Comparison of ENCODE assay signal across 34 cellular contexts in genomic region chrX:153398275-153398960, GRCh38. TPM values are rescaled to one million over a fixed set of nuclear protein-coding genes. Genes with fewer than 3 reads are reported as not detected.
"Had no signal": no experiment of that assay in that cellular context is flagged by ENCODE, and none has a peak within 500 bp of the region (broad histone marks: within the 10 kb centered on the region; RNA-seq: fewer than 3 reads in every experiment).

No MANE protein-coding gene starts in this region.

- H3K36me3 ChIP-seq: ascending aorta, cardiac muscle cell, Peyer's patch, SJSA1 had no signal

- H3K4me3 Mint-ChIP-seq: activated CD4-positive, alpha-beta T cell treated with anti-CD3 and anti-CD28 coated beads, Interleukin-2, amount 10 ng/mL, durations not matched to agents 24 days and 14 days; activated CD8-positive, alpha-beta T cell treated with anti-CD3 and anti-CD28 coated beads for 36 hours; activated naive CD4-positive, alpha-beta T cell treated with anti-CD3 and anti-CD28 coated beads, Interleukin-2, amount 50 U/mL, for 24 hours; activated naive CD8-positive, alpha-beta T cell treated with anti-CD3 and anti-CD28 coated beads, Interleukin-2, amount 10 ng/mL, durations not matched to agents 7 days and 5 days; activated T-cell treated with anti-CD3 and anti-CD28 coated beads, Interleukin-2, amount 50 U/mL, for 72 hours; activated T-helper 17 cell treated with anti-CD3 and anti-CD28 coated beads, Interleukin-2, amount 50 U/mL, for 72 hours; T-helper 1 cell treated with Interleukin-12 subunit alpha and Interleukin-12 subunit beta and Interleukin-4 antibody, amounts not matched to agents 30 μg/mL and 1 μg/mL, for 36 hours; T-helper 2 cell treated with Interferon-gamma antibody and Interleukin-4, amounts not matched to agents 5 μg/mL and 100 μg/mL, for 36 hours had no signal

- H3K36me3 Mint-ChIP-seq: activated naive CD4-positive, alpha-beta T cell treated with anti-CD3 and anti-CD28 coated beads, Interleukin-2, amount 50 U/mL, for 24 hours; activated naive CD8-positive, alpha-beta T cell treated with anti-CD3 and anti-CD28 coated beads, Interleukin-2, amount 10 ng/mL, durations not matched to agents 7 days and 5 days had no signal

- H3K4me1 Mint-ChIP-seq: activated naive CD4-positive, alpha-beta T cell treated with anti-CD3 and anti-CD28 coated beads, Interleukin-2, amount 50 U/mL, for 24 hours; activated T-helper 17 cell treated with anti-CD3 and anti-CD28 coated beads, Interleukin-2, amount 50 U/mL, for 72 hours had no signal

- H3K4me1 ChIP-seq: ascending aorta, Peyer's patch, SJSA1 had no signal

- H3K9me2 ChIP-seq: SK-N-SH had no signal

- H3K9me3 Mint-ChIP-seq: activated CD4-positive, alpha-beta T cell treated with anti-CD3 and anti-CD28 coated beads, Interleukin-2, amount 10 ng/mL, durations not matched to agents 24 days and 14 days; activated CD8-positive, alpha-beta T cell treated with anti-CD3 and anti-CD28 coated beads for 36 hours; activated naive CD4-positive, alpha-beta T cell treated with anti-CD3 and anti-CD28 coated beads, Interleukin-2, amount 50 U/mL, for 24 hours; activated naive CD8-positive, alpha-beta T cell treated with anti-CD3 and anti-CD28 coated beads, Interleukin-2, amount 10 ng/mL, durations not matched to agents 7 days and 5 days; activated T-cell treated with anti-CD3 and anti-CD28 coated beads, Interleukin-2, amount 50 U/mL, for 72 hours; activated T-helper 17 cell treated with anti-CD3 and anti-CD28 coated beads, Interleukin-2, amount 50 U/mL, for 72 hours; T-helper 1 cell treated with Interleukin-12 subunit alpha and Interleukin-12 subunit beta and Interleukin-4 antibody, amounts not matched to agents 30 μg/mL and 1 μg/mL, for 36 hours; T-helper 2 cell treated with Interferon-gamma antibody and Interleukin-4, amounts not matched to agents 5 μg/mL and 100 μg/mL, for 36 hours had no signal

- H3K27ac ChIP-seq: ascending aorta, cardiac muscle cell, Peyer's patch, SJSA1 had no signal

- ATAC-seq: activated CD8-positive, alpha-beta T cell treated with anti-CD3 and anti-CD28 coated beads for 36 hours; activated T-cell treated with anti-CD3 and anti-CD28 coated beads, Interleukin-2, amount 50 U/mL, for 72 hours; activated T-helper 17 cell treated with anti-CD3 and anti-CD28 coated beads, Interleukin-2, amount 50 U/mL, for 72 hours; K562; PC-3 had no signal

- H3K9ac ChIP-seq: SK-N-SH had no signal

- FAIRE-seq: K562, TTC549 had no signal

- H3K27me3 Mint-ChIP-seq: activated CD8-positive, alpha-beta T cell treated with anti-CD3 and anti-CD28 coated beads for 36 hours; activated naive CD4-positive, alpha-beta T cell treated with anti-CD3 and anti-CD28 coated beads, Interleukin-2, amount 50 U/mL, for 24 hours; activated T-helper 17 cell treated with anti-CD3 and anti-CD28 coated beads, Interleukin-2, amount 50 U/mL, for 72 hours had no signal

- H3K4me3 ChIP-seq: ascending aorta, cardiac muscle cell, K562, Peyer's patch, SJSA1 had no signal

- H3K9me3 ChIP-seq: ascending aorta, Peyer's patch, SJSA1, SK-N-SH had no signal

- H3K27me3 ChIP-seq: cardiac muscle cell, Peyer's patch, SJSA1 had no signal

- H3K4me2 ChIP-seq: SK-N-SH had no signal

- H3K27ac Mint-ChIP-seq: activated CD4-positive, alpha-beta T cell treated with anti-CD3 and anti-CD28 coated beads, Interleukin-2, amount 10 ng/mL, durations not matched to agents 24 days and 14 days; activated CD8-positive, alpha-beta T cell treated with anti-CD3 and anti-CD28 coated beads for 36 hours; activated naive CD4-positive, alpha-beta T cell treated with anti-CD3 and anti-CD28 coated beads, Interleukin-2, amount 50 U/mL, for 24 hours; activated naive CD8-positive, alpha-beta T cell treated with anti-CD3 and anti-CD28 coated beads, Interleukin-2, amount 10 ng/mL, durations not matched to agents 7 days and 5 days; activated T-cell treated with anti-CD3 and anti-CD28 coated beads, Interleukin-2, amount 50 U/mL, for 72 hours; activated T-helper 17 cell treated with anti-CD3 and anti-CD28 coated beads, Interleukin-2, amount 50 U/mL, for 72 hours; T-helper 1 cell treated with Interleukin-12 subunit alpha and Interleukin-12 subunit beta and Interleukin-4 antibody, amounts not matched to agents 30 μg/mL and 1 μg/mL, for 36 hours; T-helper 2 cell treated with Interferon-gamma antibody and Interleukin-4, amounts not matched to agents 5 μg/mL and 100 μg/mL, for 36 hours had no signal

- DNase-seq: activated CD4-positive, alpha-beta T cell treated with anti-CD3 and anti-CD28 coated beads, Interleukin-2, amount 10 ng/mL, durations not matched to agents 24 days and 14 days; activated CD4-positive, alpha-beta T cell treated with anti-CD3 and anti-CD28 coated beads, Interleukin-2, amount 50 U/mL, for 4 hours; activated CD8-positive, alpha-beta T cell treated with anti-CD3 and anti-CD28 coated beads for 36 hours; activated effector memory CD4-positive, alpha-beta T cell treated with anti-CD3 and anti-CD28 coated beads, Interleukin-2, amount 50 U/mL, for 16 hours; activated naive CD4-positive, alpha-beta T cell; activated naive CD8-positive, alpha-beta T cell treated with anti-CD3 and anti-CD28 coated beads, Interleukin-2, amount 10 ng/mL, durations not matched to agents 7 days and 5 days; activated T-cell treated with anti-CD3 and anti-CD28 coated beads, Interleukin-2, amount 50 U/mL, for 1 hour; activated T-cell treated with anti-CD3 and anti-CD28 coated beads, Interleukin-2, amount 50 U/mL, for 72 hours; amygdala; NCI-H1105; NCI-H1417 treated with DMSO at 0.1 percent for 48 hours; NCI-H1694; NCI-H1930; NCI-H345; NCI-H524 treated with DMSO at 0.1 percent for 48 hours; NK-92 treated with Interleukin-12 subunit alpha and Interleukin-12 subunit beta, amount 100 ng/mL, for 24 hours; PC-3; Peyer's patch; RPMI8226; SHP77 treated with DMSO at 0.1 percent for 48 hours; SK-N-SH had no signal

RNA-seq across cellular contexts. Expression of gene PNMA6E, which starts 2.7 kb away (rescaled TPM):
- total RNA-seq: activated CD4-positive, alpha-beta T cell treated with anti-CD3 and anti-CD28 coated beads, Interleukin-2, amount 10 ng/mL, durations not matched to agents 24 days and 14 days; activated CD8-positive, alpha-beta memory T cell treated with anti-CD3 and anti-CD28 coated beads for 36 hours; activated CD8-positive, alpha-beta T cell treated with anti-CD3 and anti-CD28 coated beads for 36 hours; activated naive CD8-positive, alpha-beta T cell treated with anti-CD3 and anti-CD28 coated beads, Interleukin-2, amount 10 ng/mL, durations not matched to agents 7 days and 5 days; activated T-cell treated with anti-CD3 and anti-CD28 coated beads, Interleukin-2, amount 50 U/mL, for 72 hours; activated T-helper 17 cell treated with anti-CD3 and anti-CD28 coated beads, Interleukin-2, amount 50 U/mL, for 72 hours; ascending aorta; K562; MCF 10A; NCI-H460; PC-3; Peyer's patch; SJSA1 had no signal
- polyA plus RNA-seq: adipose tissue, cardiac muscle cell, SK-N-SH had no signal

RNA-seq across cellular contexts. Expression of gene ZFP92, which starts 12.9 kb away (rescaled TPM):
- total RNA-seq: MCF 10A, PC-3, SJSA1 had no signal
- polyA plus RNA-seq: cardiac muscle cell had no signal

RNA-seq across cellular contexts. Expression of gene TREX2, which starts 47.4 kb away (rescaled TPM):
- polyA plus RNA-seq: cardiac muscle cell had no signal
